In genomic region chr7:70972693-70973092, GRCh38 we compare ENCODE assay signal across 7 cellular contexts.
"Had no signal": no experiment of that assay in that cellular context is flagged by ENCODE, and none has a peak within 500 bp of the region (broad histone marks: within the 10 kb centered on the region; RNA-seq: fewer than 3 reads in every experiment).

No MANE protein-coding gene starts in this region.

- H3K4me2 ChIP-seq: KMS-11 had no signal

- FAIRE-seq: HepG2, HTR-8/SVneo had no signal

- ATAC-seq: HepG2 had no signal

- H3K9ac ChIP-seq: KMS-11 had no signal

- H3K27ac ChIP-seq: HL-60, KMS-11 had no signal

- DNase-seq: IMR-90, KBM-7, KG1 had no signal
